In genomic region chr19:46863818-46864629, GRCh38 we compare ENCODE assay signal across 3 cellular contexts.
TF ChIP-seq lines count a peak whose summit lies in the region.

No MANE protein-coding gene starts in this region.

TF ChIP-seq in A549, 52 proteins besides CTCF, POLR2A, EP300 and RAD21:
- TF ChIP-seq HDAC2 (IDR thresholded peaks at IDR 0.05): no peak
- no peak for TF ChIP-seq POLR2AphosphoS2 (conservative IDR thresholded peaks at IDR 0.05; ENCODE audit: low read length)
- TF ChIP-seq ZC3H11A (IDR thresholded peaks at IDR 0.05): no peak
- no peak for TF ChIP-seq PBX3 (IDR thresholded peaks at IDR 0.05)
- TF ChIP-seq KDM1A (IDR thresholded peaks at IDR 0.05; ENCODE audit: low read depth): no peak
- no peak for TF ChIP-seq PHF8 (IDR thresholded peaks at IDR 0.05; ENCODE audit: borderline replicate concordance, low read depth)
- no peak for TF ChIP-seq HOXA7 (CRISPR knock-in tag; IDR thresholded peaks at IDR 0.05)
- no peak for TF ChIP-seq CEBPB (IDR thresholded peaks at IDR 0.05)
- TF ChIP-seq USF2 (IDR thresholded peaks at IDR 0.05): no peak
- TF ChIP-seq MAFK (IDR thresholded peaks at IDR 0.05; ENCODE audit: partially characterized antibody): no peak
- TF ChIP-seq CBX8 (IDR thresholded peaks at IDR 0.05): no peak
- no peak for TF ChIP-seq BCL3 (IDR thresholded peaks at IDR 0.05)
- no peak for TF ChIP-seq GATA3 (IDR thresholded peaks at IDR 0.05; ENCODE audit: borderline replicate concordance)
- TF ChIP-seq NPAS2 (CRISPR knock-in tag; IDR thresholded peaks at IDR 0.05; ENCODE audit: borderline replicate concordance): no peak
- TF ChIP-seq CBX2 (IDR thresholded peaks at IDR 0.05; ENCODE audit: borderline replicate concordance, low read depth): no peak
- TF ChIP-seq ATOH8 (CRISPR knock-in tag; IDR thresholded peaks at IDR 0.05; ENCODE audit: low read depth): no peak
- TF ChIP-seq BHLHE40 (IDR thresholded peaks at IDR 0.05; ENCODE audit: low read depth, low read length): no peak

TF ChIP-seq in HCT116, 20 proteins besides CTCF, POLR2A, EP300 and RAD21:
- TF ChIP-seq POLR2AphosphoS5 (IDR thresholded peaks at IDR 0.05; ENCODE audit: low read depth, low read length): no peak
- TF ChIP-seq FOSL1 (IDR thresholded peaks at IDR 0.05; ENCODE audit: low read depth): no peak
- no peak for TF ChIP-seq SRF (IDR thresholded peaks at IDR 0.05; ENCODE audit: low read depth)
- no peak for TF ChIP-seq ZBTB33 (IDR thresholded peaks at IDR 0.05; ENCODE audit: extremely low read depth, insufficient replicate concordance, low read length)
- TF ChIP-seq EZH2phosphoT487 (IDR thresholded peaks at IDR 0.05; ENCODE audit: borderline replicate concordance): no peak
- TF ChIP-seq ZNF274 (IDR thresholded peaks at IDR 0.05; ENCODE audit: low read depth, low read length): no peak

TF ChIP-seq in K562, 482 proteins besides CTCF, POLR2A, EP300 and RAD21:
- no peak for TF ChIP-seq ETV6 (IDR thresholded peaks at IDR 0.05; ENCODE audit: borderline replicate concordance in 1 of 2, low read depth in 2 of 2, low read length in 1 of 2)
- TF ChIP-seq ETV6 (CRISPR knock-in tag; IDR thresholded peaks at IDR 0.05; ENCODE audit: borderline replicate concordance): no peak
- TF ChIP-seq POLR2H (tag; IDR thresholded peaks at IDR 0.05; ENCODE audit: low read depth): peak; percentile 16; the same call in 1 of the 2 replicates
- TF ChIP-seq KDM1A (IDR thresholded peaks at IDR 0.05): peak; percentile 44 to 55; a peak in 3 of 4 replicates
- TF ChIP-seq PTRF (tag; IDR thresholded peaks at IDR 0.05): no peak
- no peak for TF ChIP-seq MTA1 (IDR thresholded peaks at IDR 0.05; ENCODE audit: borderline replicate concordance)
- TF ChIP-seq RCOR1 (IDR thresholded peaks at IDR 0.05; ENCODE audit: borderline replicate concordance in 1 of 2, low read depth in 2 of 2, low read length in 2 of 2): no peak
- TF ChIP-seq CBX1 (IDR thresholded peaks at IDR 0.05; ENCODE audit: low read depth): no peak
- TF ChIP-seq SMARCE1 (IDR thresholded peaks at IDR 0.05): no peak
- TF ChIP-seq YBX1 (IDR thresholded peaks at IDR 0.05): no peak
- TF ChIP-seq PHF20 (IDR thresholded peaks at IDR 0.05; ENCODE audit: partially characterized antibody): no peak
- no peak for TF ChIP-seq SRSF1 (IDR thresholded peaks at IDR 0.05; ENCODE audit: low read depth, low read length)
- TF ChIP-seq ZC3H8 (IDR thresholded peaks at IDR 0.05): no peak
- TF ChIP-seq CHD7 (IDR thresholded peaks at IDR 0.05; ENCODE audit: low read depth, low read length): no peak
- no peak for TF ChIP-seq BRD9 (IDR thresholded peaks at IDR 0.05; ENCODE audit: low read depth, partially characterized antibody)
- no peak for TF ChIP-seq ZSCAN32 (CRISPR knock-in tag; IDR thresholded peaks at IDR 0.05)
- no peak for TF ChIP-seq MGA (IDR thresholded peaks at IDR 0.05)
- TF ChIP-seq RB1 (IDR thresholded peaks at IDR 0.05; ENCODE audit: low read depth): no peak
